Comparison of ENCODE assay signal across 2 cellular contexts in genomic region chr17:33709881-33710280, GRCh38.
A peak's percentile ranks its signal among the peaks of the same experiment; 100 is the strongest.
TF ChIP-seq lines count a peak whose summit lies in the region.

No MANE protein-coding gene starts in this region.

TF ChIP-seq in SK-N-SH, 30 proteins besides CTCF, POLR2A, EP300 and RAD21 (continued from another document):
- TF ChIP-seq CHD2 (IDR thresholded peaks at IDR 0.05; ENCODE audit: low read length, partially characterized antibody), result peak; percentile 13
- TF ChIP-seq REST (IDR thresholded peaks at IDR 0.05; ENCODE audit: low read depth, low read length), result no peak
- TF ChIP-seq GABPA (IDR thresholded peaks at IDR 0.05; ENCODE audit: low read depth), result no peak
- TF ChIP-seq GATA2 (CRISPR knock-in tag; IDR thresholded peaks at IDR 0.05), result peak; percentile 75

TF ChIP-seq in SK-N-SH treated with all-trans-retinoic acid at 6 μM for 48 hours, 23 proteins besides CTCF, POLR2A, EP300 and RAD21 (continued from another document):
- TF ChIP-seq TSHZ2 (CRISPR knock-in tag; IDR thresholded peaks at IDR 0.05) (no peak), SNAI2 (CRISPR knock-in tag; IDR thresholded peaks at IDR 0.05) (no peak), ZC3H10 (CRISPR knock-in tag; IDR thresholded peaks at IDR 0.05) (no peak), TOX (CRISPR knock-in tag; IDR thresholded peaks at IDR 0.05; ENCODE audit: borderline replicate concordance) (no peak), ZFP30 (CRISPR knock-in tag; IDR thresholded peaks at IDR 0.05) (no peak), PPARA (CRISPR knock-in tag; IDR thresholded peaks at IDR 0.05; ENCODE audit: borderline replicate concordance) (no peak)
